In genomic region chr2:101556033-101556459, GRCh38 we compare ENCODE assay signal across 16 cellular contexts.
DNase-seq lines count a peak whose midpoint lies in the region; ATAC-seq and TF ChIP-seq lines count a peak whose summit lies in the region.
"Had no signal": no experiment of that assay in that cellular context is flagged by ENCODE, and none has a peak within 500 bp of the region (broad histone marks: within the 10 kb centered on the region; RNA-seq: fewer than 3 reads in every experiment).

No MANE protein-coding gene starts in this region.

- no peak overlapping the region for H2BK120ac ChIP-seq in mesendoderm (ENCODE audit: low read depth, low read length)

- no peak overlapping the region for H2AK5ac ChIP-seq in mesendoderm (ENCODE audit: low read length)

- no peak overlapping the region for H4K5ac ChIP-seq in mesendoderm (ENCODE audit: low read length)

- H3K56ac ChIP-seq in mesendoderm (ENCODE audit: low read length): no peak overlapping the region

- H3K9me3 ChIP-seq in left ventricle myocardium inferior (replicated peaks): no peaks in the 10 kb centered on the region
- H3K9me3 ChIP-seq: HAP-1 had no signal

- H3K79me1 ChIP-seq in mesendoderm (ENCODE audit: low read length): no peaks in the 10 kb centered on the region

- ATAC-seq in Right ventricle myocardium superior (ENCODE audit: poor library complexity) (no peak), WTC11 (no peak)
- ATAC-seq in stimulated activated effector memory CD8-positive, alpha-beta T cell treated with anti-CD3 and anti-CD28 coated beads, Interleukin-12 subunit alpha, Interleukin-12 subunit beta, amount 100 ng/mL, for 72 hours: no peak

- H3K4me3 Mint-ChIP-seq in WTC11: no peak overlapping the region
- H3K4me3 Mint-ChIP-seq in stimulated activated effector memory CD8-positive, alpha-beta T cell treated with anti-CD3 and anti-CD28 coated beads, Interleukin-12 subunit alpha, Interleukin-12 subunit beta, amount 100 ng/mL, for 72 hours: no peak overlapping the region
- H3K4me3 Mint-ChIP-seq: HFFc6 had no signal

- peaks cover 4% of the 10 kb centered on the region for H3K4me1 Mint-ChIP-seq in WTC11
- peaks cover 9% of the 10 kb centered on the region for H3K4me1 Mint-ChIP-seq in stimulated activated effector memory CD8-positive, alpha-beta T cell treated with anti-CD3 and anti-CD28 coated beads, Interleukin-12 subunit alpha, Interleukin-12 subunit beta, amount 100 ng/mL, for 72 hours

- no peaks in the 10 kb centered on the region for H3K36me3 Mint-ChIP-seq in WTC11
- no peaks in the 10 kb centered on the region for H3K36me3 Mint-ChIP-seq in stimulated activated effector memory CD8-positive, alpha-beta T cell treated with anti-CD3 and anti-CD28 coated beads, Interleukin-12 subunit alpha, Interleukin-12 subunit beta, amount 100 ng/mL, for 72 hours

- H3K27me3 ChIP-seq in left ventricle myocardium inferior (ENCODE audit: low read depth): no peaks in the 10 kb centered on the region
- H3K27me3 ChIP-seq in mesendoderm (ENCODE audit: insufficient read depth, low read length, poor library complexity): no peaks in the 10 kb centered on the region
- H3K27me3 ChIP-seq: BLaER1 had no signal

- H3K9ac ChIP-seq in mesendoderm (ENCODE audit: low read length): no peak overlapping the region
- H3K9ac ChIP-seq: BLaER1 had no signal

- WGBS in mesendoderm (ENCODE audit: extremely low coverage, insufficient coverage, low lambda C conversion rate): no CpG with 5 or more reads among the region's 7 CpGs

- POLR2A ChIA-PET in WTC11 (lab: Charles Lee): no interaction called here

- no peaks in the 10 kb centered on the region for H3K27me3 Mint-ChIP-seq in WTC11 (ENCODE audit: low read depth)

- intact Hi-C loops in left ventricle myocardium inferior (cut with micrococcal nuclease): no loop called here
- intact Hi-C loops in Right ventricle myocardium superior (cut with DNase I): no loop called here

- H3K36me3 ChIP-seq in left ventricle myocardium inferior (no peaks in the 10 kb centered on the region), mesendoderm (ENCODE audit: control insufficient read depth, insufficient read depth, low read length) (no peaks in the 10 kb centered on the region)
- H3K36me3 ChIP-seq: BLaER1, HAP-1 had no signal

- TF ChIP-seq POLR2A in erythroblast (IDR thresholded peaks at IDR 0.05; ENCODE audit: low read length): no peak

- no peaks in the 10 kb centered on the region for H3K79me2 ChIP-seq in mesendoderm (ENCODE audit: control insufficient read depth, insufficient read depth, low read length)

- H3K18ac ChIP-seq in mesendoderm (ENCODE audit: low read length): no peak overlapping the region

- H2BK15ac ChIP-seq in mesendoderm (replicated peaks; ENCODE audit: low read depth): no peak overlapping the region

- H3K9me3 Mint-ChIP-seq in WTC11: no peaks in the 10 kb centered on the region
- H3K9me3 Mint-ChIP-seq in stimulated activated effector memory CD8-positive, alpha-beta T cell treated with anti-CD3 and anti-CD28 coated beads, Interleukin-12 subunit alpha, Interleukin-12 subunit beta, amount 100 ng/mL, for 72 hours: no peaks in the 10 kb centered on the region

- H3K4me1 ChIP-seq in left ventricle myocardium inferior (peaks cover 22% of the 10 kb centered on the region), mesendoderm (ENCODE audit: control insufficient read depth, low read depth, low read length) (no peaks in the 10 kb centered on the region)
- H3K4me1 ChIP-seq: HAP-1 had no signal

- H3K23ac ChIP-seq in mesendoderm (ENCODE audit: low read length): no peak overlapping the region

- H3K27ac ChIP-seq in left ventricle myocardium inferior (replicated peaks) (peak overlapping the region; percentile 20), mesendoderm (ENCODE audit: low read depth, low read length) (no peak overlapping the region)
- H3K27ac ChIP-seq: BLaER1 had no signal

- H2BK5ac ChIP-seq in mesendoderm (ENCODE audit: low read length): no peak overlapping the region

- CTCF ChIA-PET in WTC11 (lab: Charles Lee): no interaction called here

- no peak overlapping the region for H3K4me2 ChIP-seq in mesendoderm (ENCODE audit: low read length)
- H3K4me2 ChIP-seq: BLaER1 had no signal

- DNase-seq in left ventricle myocardium inferior (no peak), Right ventricle myocardium superior (no peak), WTC11 (ENCODE audit: low spot score) (no peak), mesendoderm (peak; percentile 6), NCI-H1694 treated with DMSO at 0.1 percent for 48 hours (lab: John Stamatoyannopoulos, UW) (no peak), erythroblast (lab: John Stamatoyannopoulos, UW) (no peak)
- no peak for DNase-seq in stimulated activated effector memory CD8-positive, alpha-beta T cell treated with anti-CD3 and anti-CD28 coated beads, Interleukin-12 subunit alpha, Interleukin-12 subunit beta, amount 100 ng/mL, for 72 hours (ENCODE audit: low spot score in 2 of 2)
- DNase-seq in stimulated activated CD4-positive, alpha-beta T cell treated with anti-CD3 and anti-CD28 coated beads, Interleukin-12 subunit alpha, Interleukin-12 subunit beta, amount 100 ng/mL, for 4 hours: no peak
- DNase-seq: 8988T, AML-193, Calu3, DND-41, GF-D8, HFFc6 had no signal

- H4K8ac ChIP-seq in mesendoderm (ENCODE audit: low read depth, low read length): no peak overlapping the region

- H3K27ac Mint-ChIP-seq in WTC11: no peak overlapping the region
- H3K27ac Mint-ChIP-seq in stimulated activated effector memory CD8-positive, alpha-beta T cell treated with anti-CD3 and anti-CD28 coated beads, Interleukin-12 subunit alpha, Interleukin-12 subunit beta, amount 100 ng/mL, for 72 hours: peak overlapping the region; percentile 52
- H3K27ac Mint-ChIP-seq: HFFc6 had no signal

- H3K4me3 ChIP-seq in left ventricle myocardium inferior (no peak overlapping the region), mesendoderm (ENCODE audit: low read length) (no peak overlapping the region)
- H3K4me3 ChIP-seq: BLaER1, HAP-1 had no signal

- TF ChIP-seq CTCF in left ventricle myocardium inferior (IDR thresholded peaks at IDR 0.05; ENCODE audit: borderline replicate concordance): no peak
- TF ChIP-seq CTCF in WTC11 (IDR thresholded peaks at IDR 0.05): no peak

- H3K4ac ChIP-seq in mesendoderm (ENCODE audit: low read depth, low read length): no peak overlapping the region

TF ChIP-seq in WTC11, 78 proteins besides CTCF, POLR2A, EP300 and RAD21:
- TF ChIP-seq GABPB1 (CRISPR knock-in tag; IDR thresholded peaks at IDR 0.05): peak; percentile 32; the same call in 1 of the 2 replicates
- TF ChIP-seq, protein P1, sequence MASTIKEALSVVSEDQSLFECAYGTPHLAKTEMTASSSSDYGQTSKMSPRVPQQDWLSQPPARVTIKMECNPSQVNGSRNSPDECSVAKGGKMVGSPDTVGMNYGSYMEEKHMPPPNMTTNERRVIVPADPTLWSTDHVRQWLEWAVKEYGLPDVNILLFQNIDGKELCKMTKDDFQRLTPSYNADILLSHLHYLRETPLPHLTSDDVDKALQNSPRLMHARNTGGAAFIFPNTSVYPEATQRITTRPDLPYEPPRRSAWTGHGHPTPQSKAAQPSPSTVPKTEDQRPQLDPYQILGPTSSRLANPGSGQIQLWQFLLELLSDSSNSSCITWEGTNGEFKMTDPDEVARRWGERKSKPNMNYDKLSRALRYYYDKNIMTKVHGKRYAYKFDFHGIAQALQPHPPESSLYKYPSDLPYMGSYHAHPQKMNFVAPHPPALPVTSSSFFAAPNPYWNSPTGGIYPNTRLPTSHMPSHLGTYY (CRISPR knock-in tag; IDR thresholded peaks at IDR 0.05): no peak
